18 cellular contexts compared by ENCODE assay signal in genomic region chr2:134072973-134073490, GRCh38.
DNase-seq lines count a peak whose midpoint lies in the region; ATAC-seq lines count a peak whose summit lies in the region.
"Had no signal": no experiment of that assay in that cellular context is flagged by ENCODE, and none has a peak within 500 bp of the region (broad histone marks: within the 10 kb centered on the region; RNA-seq: fewer than 3 reads in every experiment).

No MANE protein-coding gene starts in this region.

- no peak for ATAC-seq in HG02973 (IDR thresholded peaks at IDR 0.05; ENCODE audit: unreplicated experiment)
- ATAC-seq in GM18517 (IDR thresholded peaks at IDR 0.05; ENCODE audit: unreplicated experiment), result no peak
- no peak for ATAC-seq in GM19463 (IDR thresholded peaks at IDR 0.05; ENCODE audit: unreplicated experiment)
- ATAC-seq: GM23338 had no signal

- peak; percentile 43 for DNase-seq in cerebellar cortex (ENCODE audit: low spot score)
- peak; percentile 13 for DNase-seq in fibroblast of peridontal ligament (ENCODE audit: extremely low read depth)
- DNase-seq in medulla oblongata (ENCODE audit: extremely low spot score), result peak; percentile 41
- no peak for DNase-seq in HuH-7 (ENCODE audit: low spot score)
- DNase-seq: ACHN; BE2C; CD4-positive, CD25-positive, alpha-beta regulatory T cell; CD8-positive, alpha-beta memory T cell; COR-L47; DMS 273 treated with DMSO at 0.1 percent for 48 hours; DMS53; DND-41; EL; HCEC 1CT had no signal
